In the genomic region with DNA sequence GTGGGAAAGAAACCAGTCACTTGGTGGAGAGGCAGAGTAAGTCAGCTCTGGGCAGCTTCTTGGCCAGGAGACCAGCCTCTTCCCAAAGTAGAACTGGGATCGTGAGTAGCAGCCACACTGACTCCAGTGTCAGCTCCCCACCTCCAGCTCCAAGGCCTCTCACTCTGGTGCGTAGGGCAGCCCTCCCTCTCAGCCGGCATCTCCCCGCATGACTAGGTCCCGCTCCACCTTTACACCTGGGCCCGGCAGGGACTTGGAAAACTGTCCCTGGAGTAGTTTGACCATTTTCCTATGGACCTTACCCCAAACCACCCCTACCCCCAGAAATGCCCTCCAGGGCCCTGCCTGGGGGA, we compare ENCODE assay signal across 2 cellular contexts.
TF ChIP-seq lines count a peak whose summit lies in the region.

No MANE protein-coding gene starts in this region.

TF ChIP-seq in A549, 52 proteins besides CTCF, POLR2A, EP300 and RAD21:
- TF ChIP-seq JUN (IDR thresholded peaks at IDR 0.05) (no peak; a peak in 1 of 5 replicates), TP53 (CRISPR knock-in tag; IDR thresholded peaks at IDR 0.05) (no peak), RFX5 (IDR thresholded peaks at IDR 0.05) (no peak), KDM1A (IDR thresholded peaks at IDR 0.05; ENCODE audit: low read depth) (no peak), RNF2 (IDR thresholded peaks at IDR 0.05; ENCODE audit: borderline replicate concordance, low read depth) (no peak), ELK1 (IDR thresholded peaks at IDR 0.05; ENCODE audit: low read depth, low read length) (no peak), HOXB5 (CRISPR knock-in tag; IDR thresholded peaks at IDR 0.05) (no peak), JUNB (IDR thresholded peaks at IDR 0.05) (no peak), CEBPB (IDR thresholded peaks at IDR 0.05) (no peak), FOXS1 (CRISPR knock-in tag; IDR thresholded peaks at IDR 0.05) (no peak), ZC3H11A (IDR thresholded peaks at IDR 0.05) (no peak), RCOR1 (IDR thresholded peaks at IDR 0.05; ENCODE audit: low read depth, low read length) (no peak), FOSL2 (IDR thresholded peaks at IDR 0.05) (no peak), FOSL2 (CRISPR knock-in tag; IDR thresholded peaks at IDR 0.05) (no peak), SREBF2 (IDR thresholded peaks at IDR 0.05) (no peak), MAFK (IDR thresholded peaks at IDR 0.05; ENCODE audit: partially characterized antibody) (no peak), ZFP36 (IDR thresholded peaks at IDR 0.05; ENCODE audit: borderline replicate concordance, partially characterized antibody) (no peak), CHD2 (IDR thresholded peaks at IDR 0.05; ENCODE audit: low read length, partially characterized antibody) (no peak), CHD4 (IDR thresholded peaks at IDR 0.05; ENCODE audit: borderline replicate concordance) (no peak), FOSB (CRISPR knock-in tag; IDR thresholded peaks at IDR 0.05) (no peak)
- TF ChIP-seq, protein P1, sequence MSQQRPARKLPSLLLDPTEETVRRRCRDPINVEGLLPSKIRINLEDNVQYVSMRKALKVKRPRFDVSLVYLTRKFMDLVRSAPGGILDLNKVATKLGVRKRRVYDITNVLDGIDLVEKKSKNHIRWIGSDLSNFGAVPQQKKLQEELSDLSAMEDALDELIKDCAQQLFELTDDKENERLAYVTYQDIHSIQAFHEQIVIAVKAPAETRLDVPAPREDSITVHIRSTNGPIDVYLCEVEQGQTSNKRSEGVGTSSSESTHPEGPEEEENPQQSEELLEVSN (IDR thresholded peaks at IDR 0.05; ENCODE audit: borderline replicate concordance, low read depth): no peak

TF ChIP-seq in H1, 55 proteins besides CTCF, POLR2A, EP300 and RAD21:
- TF ChIP-seq CTBP2 (IDR thresholded peaks at IDR 0.05; ENCODE audit: borderline replicate concordance, insufficient read depth, insufficient read length, low read length) (no peak), POU5F1 (IDR thresholded peaks at IDR 0.05; ENCODE audit: low read depth, low read length) (no peak), BACH1 (IDR thresholded peaks at IDR 0.05; ENCODE audit: low read length) (no peak)
TF ChIP-seq in H1: peak in this region for 0.
